ENCODE assay signal across 2 cellular contexts in the genomic region with DNA sequence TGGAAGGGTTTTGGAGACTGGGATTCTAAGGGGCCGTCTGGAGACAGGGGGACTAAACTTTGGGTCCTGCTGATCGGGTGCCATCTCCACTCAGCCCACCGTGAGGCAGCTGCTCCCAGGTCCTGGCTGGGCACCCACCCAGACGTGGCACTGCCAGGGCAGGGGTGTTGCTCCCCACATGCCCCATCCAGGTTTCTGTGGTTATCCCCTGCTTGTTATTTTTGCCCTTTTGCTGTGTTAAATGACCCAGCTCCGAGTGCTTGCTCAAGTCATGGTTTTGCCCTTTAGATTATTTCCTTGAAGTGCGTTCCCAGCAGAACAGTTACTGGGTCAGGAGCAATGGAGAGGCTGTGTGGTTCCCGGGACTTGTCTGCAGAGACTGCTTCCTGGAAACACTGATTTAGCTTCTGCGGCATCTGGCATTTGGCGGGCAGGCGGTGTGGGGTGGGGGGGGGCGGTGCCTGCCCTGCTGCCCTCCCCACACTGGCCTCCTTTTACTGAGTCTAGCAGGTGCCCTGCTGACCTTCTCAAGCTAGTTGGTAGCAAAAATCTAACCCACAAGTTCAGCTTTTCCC.
A peak's percentile ranks its signal among the peaks of the same experiment; 100 is the strongest.
TF ChIP-seq lines count a peak whose summit lies in the region.

No MANE protein-coding gene starts in this region.

TF ChIP-seq in GM12878, 131 proteins besides CTCF, POLR2A, EP300 and RAD21:
- TF ChIP-seq BHLHE40 (IDR thresholded peaks at IDR 0.05; ENCODE audit: borderline replicate concordance in 1 of 2, low read depth in 2 of 2, low read length in 1 of 2) (no peak), GABPA (IDR thresholded peaks at IDR 0.05; ENCODE audit: low read depth) (no peak), FOXK2 (IDR thresholded peaks at IDR 0.05) (no peak), MTA2 (IDR thresholded peaks at IDR 0.05; ENCODE audit: low read depth) (no peak), NR2C2 (IDR thresholded peaks at IDR 0.05; ENCODE audit: borderline replicate concordance, control insufficient read depth, insufficient read length, low read depth) (no peak), ZNF24 (IDR thresholded peaks at IDR 0.05) (no peak), SP1 (IDR thresholded peaks at IDR 0.05; ENCODE audit: low read depth, low read length) (no peak), TBL1XR1 (IDR thresholded peaks at IDR 0.05; ENCODE audit: low read depth, low read length) (no peak)
- TF ChIP-seq, protein P1, sequence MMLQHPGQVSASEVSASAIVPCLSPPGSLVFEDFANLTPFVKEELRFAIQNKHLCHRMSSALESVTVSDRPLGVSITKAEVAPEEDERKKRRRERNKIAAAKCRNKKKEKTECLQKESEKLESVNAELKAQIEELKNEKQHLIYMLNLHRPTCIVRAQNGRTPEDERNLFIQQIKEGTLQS (IDR thresholded peaks at IDR 0.05; ENCODE audit: borderline replicate concordance, extremely low read depth, low read depth, low read length), result no peak

TF ChIP-seq in liver, 16 proteins besides CTCF, POLR2A, EP300 and RAD21:
- TF ChIP-seq YY1 (IDR thresholded peaks at IDR 0.05) (no peak), HNF4G (IDR thresholded peaks at IDR 0.05) (no peak), SP1 (IDR thresholded peaks at IDR 0.05) (no peak), TAF1 (conservative IDR thresholded peaks at IDR 0.05) (no peak), JUND (IDR thresholded peaks at IDR 0.05) (no peak), NR2F2 (IDR thresholded peaks at IDR 0.05) (peak; percentile 49), RXRA (IDR thresholded peaks at IDR 0.05) (peak; percentile 42 to 48), GABPA (IDR thresholded peaks at IDR 0.05 in 1 of 2, conservative IDR thresholded peaks at IDR 0.05 in 1 of 2) (no peak), FOXA1 (IDR thresholded peaks at IDR 0.05) (no peak), HNF4A (conservative IDR thresholded peaks at IDR 0.05) (peak; percentile 6 to 17), FOXA2 (IDR thresholded peaks at IDR 0.05) (no peak), EGR1 (IDR thresholded peaks at IDR 0.05; ENCODE audit: low read depth in 2 of 2) (no peak)
- TF ChIP-seq, protein P2, sequence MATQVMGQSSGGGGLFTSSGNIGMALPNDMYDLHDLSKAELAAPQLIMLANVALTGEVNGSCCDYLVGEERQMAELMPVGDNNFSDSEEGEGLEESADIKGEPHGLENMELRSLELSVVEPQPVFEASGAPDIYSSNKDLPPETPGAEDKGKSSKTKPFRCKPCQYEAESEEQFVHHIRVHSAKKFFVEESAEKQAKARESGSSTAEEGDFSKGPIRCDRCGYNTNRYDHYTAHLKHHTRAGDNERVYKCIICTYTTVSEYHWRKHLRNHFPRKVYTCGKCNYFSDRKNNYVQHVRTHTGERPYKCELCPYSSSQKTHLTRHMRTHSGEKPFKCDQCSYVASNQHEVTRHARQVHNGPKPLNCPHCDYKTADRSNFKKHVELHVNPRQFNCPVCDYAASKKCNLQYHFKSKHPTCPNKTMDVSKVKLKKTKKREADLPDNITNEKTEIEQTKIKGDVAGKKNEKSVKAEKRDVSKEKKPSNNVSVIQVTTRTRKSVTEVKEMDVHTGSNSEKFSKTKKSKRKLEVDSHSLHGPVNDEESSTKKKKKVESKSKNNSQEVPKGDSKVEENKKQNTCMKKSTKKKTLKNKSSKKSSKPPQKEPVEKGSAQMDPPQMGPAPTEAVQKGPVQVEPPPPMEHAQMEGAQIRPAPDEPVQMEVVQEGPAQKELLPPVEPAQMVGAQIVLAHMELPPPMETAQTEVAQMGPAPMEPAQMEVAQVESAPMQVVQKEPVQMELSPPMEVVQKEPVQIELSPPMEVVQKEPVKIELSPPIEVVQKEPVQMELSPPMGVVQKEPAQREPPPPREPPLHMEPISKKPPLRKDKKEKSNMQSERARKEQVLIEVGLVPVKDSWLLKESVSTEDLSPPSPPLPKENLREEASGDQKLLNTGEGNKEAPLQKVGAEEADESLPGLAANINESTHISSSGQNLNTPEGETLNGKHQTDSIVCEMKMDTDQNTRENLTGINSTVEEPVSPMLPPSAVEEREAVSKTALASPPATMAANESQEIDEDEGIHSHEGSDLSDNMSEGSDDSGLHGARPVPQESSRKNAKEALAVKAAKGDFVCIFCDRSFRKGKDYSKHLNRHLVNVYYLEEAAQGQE (IDR thresholded peaks at IDR 0.05), result no peak
- TF ChIP-seq, protein P1 (IDR thresholded peaks at IDR 0.05), result no peak
- TF ChIP-seq, protein P3, sequence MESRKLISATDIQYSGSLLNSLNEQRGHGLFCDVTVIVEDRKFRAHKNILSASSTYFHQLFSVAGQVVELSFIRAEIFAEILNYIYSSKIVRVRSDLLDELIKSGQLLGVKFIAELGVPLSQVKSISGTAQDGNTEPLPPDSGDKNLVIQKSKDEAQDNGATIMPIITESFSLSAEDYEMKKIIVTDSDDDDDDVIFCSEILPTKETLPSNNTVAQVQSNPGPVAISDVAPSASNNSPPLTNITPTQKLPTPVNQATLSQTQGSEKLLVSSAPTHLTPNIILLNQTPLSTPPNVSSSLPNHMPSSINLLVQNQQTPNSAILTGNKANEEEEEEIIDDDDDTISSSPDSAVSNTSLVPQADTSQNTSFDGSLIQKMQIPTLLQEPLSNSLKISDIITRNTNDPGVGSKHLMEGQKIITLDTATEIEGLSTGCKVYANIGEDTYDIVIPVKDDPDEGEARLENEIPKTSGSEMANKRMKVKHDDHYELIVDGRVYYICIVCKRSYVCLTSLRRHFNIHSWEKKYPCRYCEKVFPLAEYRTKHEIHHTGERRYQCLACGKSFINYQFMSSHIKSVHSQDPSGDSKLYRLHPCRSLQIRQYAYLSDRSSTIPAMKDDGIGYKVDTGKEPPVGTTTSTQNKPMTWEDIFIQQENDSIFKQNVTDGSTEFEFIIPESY (IDR thresholded peaks at IDR 0.05), result no peak
- TF ChIP-seq, protein P4, sequence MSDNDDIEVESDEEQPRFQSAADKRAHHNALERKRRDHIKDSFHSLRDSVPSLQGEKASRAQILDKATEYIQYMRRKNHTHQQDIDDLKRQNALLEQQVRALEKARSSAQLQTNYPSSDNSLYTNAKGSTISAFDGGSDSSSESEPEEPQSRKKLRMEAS (IDR thresholded peaks at IDR 0.05), result no peak
TF ChIP-seq in liver: peak in this region for 3.
